9 cellular contexts compared by ENCODE assay signal in genomic region chr1:9892563-9893528, GRCh38. TPM values are rescaled to one million over a fixed set of nuclear protein-coding genes. Genes with fewer than 3 reads are reported as not detected.
DNase-seq lines count a peak whose midpoint lies in the region; ATAC-seq, FAIRE-seq and TF ChIP-seq lines count a peak whose summit lies in the region.
"Had no signal": no experiment of that assay in that cellular context is flagged by ENCODE, and none has a peak within 500 bp of the region (broad histone marks: within the 10 kb centered on the region; RNA-seq: fewer than 3 reads in every experiment).

No MANE protein-coding gene starts in this region.

- ATAC-seq in activated naive CD8-positive, alpha-beta T cell treated with anti-CD3 and anti-CD28 coated beads, Interleukin-2, amount 10 ng/mL, durations not matched to agents 7 days and 5 days (ENCODE audit: low read depth), result no peak
- ATAC-seq in HG03521 (IDR thresholded peaks at IDR 0.05; ENCODE audit: unreplicated experiment), result no peak

- H3K4me3 Mint-ChIP-seq in activated naive CD8-positive, alpha-beta T cell treated with anti-CD3 and anti-CD28 coated beads, Interleukin-2, amount 10 ng/mL, durations not matched to agents 7 days and 5 days, result peak overlapping the region; percentile 5
- H3K4me3 Mint-ChIP-seq in activated naive CD8-positive, alpha-beta T cell treated with anti-CD3 and anti-CD28 coated beads for 36 hours, result no peak overlapping the region
- H3K4me3 Mint-ChIP-seq: B cell had no signal

- no peak overlapping the region for H3K27ac Mint-ChIP-seq in activated naive CD8-positive, alpha-beta T cell treated with anti-CD3 and anti-CD28 coated beads, Interleukin-2, amount 10 ng/mL, durations not matched to agents 7 days and 5 days
- H3K27ac Mint-ChIP-seq in activated naive CD8-positive, alpha-beta T cell treated with anti-CD3 and anti-CD28 coated beads for 36 hours, result no peak overlapping the region
- H3K27ac Mint-ChIP-seq: B cell had no signal

- H3K9me3 ChIP-seq in WERI-Rb-1 (ENCODE audit: severe bottlenecking) (no peaks in the 10 kb centered on the region), thymus (ENCODE audit: control insufficient read depth) (no peaks in the 10 kb centered on the region)

- H3K36me3 Mint-ChIP-seq in activated naive CD8-positive, alpha-beta T cell treated with anti-CD3 and anti-CD28 coated beads, Interleukin-2, amount 10 ng/mL, durations not matched to agents 7 days and 5 days, result no peaks in the 10 kb centered on the region
- H3K36me3 Mint-ChIP-seq in activated naive CD8-positive, alpha-beta T cell treated with anti-CD3 and anti-CD28 coated beads for 36 hours, result no peaks in the 10 kb centered on the region

- peaks cover 20% of the 10 kb centered on the region for H3K4me1 Mint-ChIP-seq in activated naive CD8-positive, alpha-beta T cell treated with anti-CD3 and anti-CD28 coated beads, Interleukin-2, amount 10 ng/mL, durations not matched to agents 7 days and 5 days
- peaks cover 11% of the 10 kb centered on the region for H3K4me1 Mint-ChIP-seq in activated naive CD8-positive, alpha-beta T cell treated with anti-CD3 and anti-CD28 coated beads for 36 hours

- WGBS in thymus, result 62% methylated on average over 14 of the region's 14 CpGs

- FAIRE-seq in GM12892 (lab: Jason Lieb, UNC), result no peak

- POLR2A ChIA-PET in activated naive CD8-positive, alpha-beta T cell treated with anti-CD3 and anti-CD28 coated beads, Interleukin-2, amount 10 ng/mL, durations not matched to agents 7 days and 5 days (lab: Charles Lee), result interaction anchor here (2.2 kb wide), 1 partner anchor 10 kb away, joined by 13 read pairs; no protein-coding TSS in a partner anchor

- H3K4me3 ChIP-seq in WERI-Rb-1 (ENCODE audit: low read depth, low read length) (no peak overlapping the region), thymus (ENCODE audit: low read length) (no peak overlapping the region)

- TF ChIP-seq POLR2A in GM12892 (IDR thresholded peaks at IDR 0.05; ENCODE audit: low read depth, low read length), result no peak

- no peak for DNase-seq in activated naive CD8-positive, alpha-beta T cell treated with anti-CD3 and anti-CD28 coated beads, Interleukin-2, amount 10 ng/mL, durations not matched to agents 7 days and 5 days
- DNase-seq in activated naive CD8-positive, alpha-beta T cell treated with anti-CD3 and anti-CD28 coated beads for 36 hours, result no peak
- DNase-seq in WERI-Rb-1 (no peak), islet precursor cell (peak; percentile 85), GM19238 (ENCODE audit: insufficient read length, low spot score) (no peak), GM12892 (ENCODE audit: insufficient read length) (no peak)

- H3K27ac ChIP-seq in WERI-Rb-1 (peak overlapping the region; percentile 39; the same call in 1 of the 2 replicates), thymus (ENCODE audit: low read depth) (peak overlapping the region; percentile 65)

- no peaks in the 10 kb centered on the region for H3K27me3 Mint-ChIP-seq in activated naive CD8-positive, alpha-beta T cell treated with anti-CD3 and anti-CD28 coated beads, Interleukin-2, amount 10 ng/mL, durations not matched to agents 7 days and 5 days
- H3K27me3 Mint-ChIP-seq in activated naive CD8-positive, alpha-beta T cell treated with anti-CD3 and anti-CD28 coated beads for 36 hours, result no peaks in the 10 kb centered on the region
- H3K27me3 Mint-ChIP-seq: B cell had no signal

- no peak for TF ChIP-seq CTCF in WERI-Rb-1 (IDR thresholded peaks at IDR 0.05; ENCODE audit: low read depth, low read length)

- H3K9me3 Mint-ChIP-seq in activated naive CD8-positive, alpha-beta T cell treated with anti-CD3 and anti-CD28 coated beads, Interleukin-2, amount 10 ng/mL, durations not matched to agents 7 days and 5 days, result no peaks in the 10 kb centered on the region
- no peaks in the 10 kb centered on the region for H3K9me3 Mint-ChIP-seq in activated naive CD8-positive, alpha-beta T cell treated with anti-CD3 and anti-CD28 coated beads for 36 hours

- peaks cover 11% of the 10 kb centered on the region for H3K4me1 ChIP-seq in thymus (ENCODE audit: control insufficient read depth, insufficient read depth, low read length)

- no peaks in the 10 kb centered on the region for H3K27me3 ChIP-seq in WERI-Rb-1 (ENCODE audit: insufficient read depth, low read depth, severe bottlenecking)
- no peaks in the 10 kb centered on the region for H3K27me3 ChIP-seq in thymus (ENCODE audit: control insufficient read depth, insufficient read depth)

- no peaks in the 10 kb centered on the region for H3K36me3 ChIP-seq in WERI-Rb-1
- H3K36me3 ChIP-seq in thymus (ENCODE audit: control insufficient read depth, insufficient read depth), result peaks cover 3% of the 10 kb centered on the region

RNA-seq across cellular contexts. Expression of gene CTNNBIP1, which starts 17.2 kb away (rescaled TPM):
- 10 to 100 TPM; 15.8 to 17.0 TPM for total RNA-seq in activated naive CD8-positive, alpha-beta T cell treated with anti-CD3 and anti-CD28 coated beads, Interleukin-2, amount 10 ng/mL, durations not matched to agents 7 days and 5 days
- total RNA-seq in activated naive CD8-positive, alpha-beta T cell treated with anti-CD3 and anti-CD28 coated beads for 36 hours, result 1 to 10 TPM; 8.0 to 8.6 TPM
- 16.7 TPM for polyA plus RNA-seq in thymus
- 11.1 TPM for polyA plus RNA-seq in GM12892 (2012; ENCODE audit: missing spikeins)

RNA-seq across cellular contexts. Expression of gene LZIC, which starts 50.3 kb away (rescaled TPM):
- 10 to 100 TPM; 27.7 to 28.6 TPM for total RNA-seq in activated naive CD8-positive, alpha-beta T cell treated with anti-CD3 and anti-CD28 coated beads, Interleukin-2, amount 10 ng/mL, durations not matched to agents 7 days and 5 days
- total RNA-seq in activated naive CD8-positive, alpha-beta T cell treated with anti-CD3 and anti-CD28 coated beads for 36 hours, result 10 to 100 TPM; 30.9 to 31.4 TPM
- polyA plus RNA-seq in thymus, result 26.0 TPM
- 13.3 TPM for polyA plus RNA-seq in GM12892 (2012; ENCODE audit: missing spikeins)

RNA-seq across cellular contexts. Expression of gene NMNAT1, which starts 50.4 kb away (rescaled TPM):
- 1 to 10 TPM; 6.5 to 8.5 TPM for total RNA-seq in activated naive CD8-positive, alpha-beta T cell treated with anti-CD3 and anti-CD28 coated beads, Interleukin-2, amount 10 ng/mL, durations not matched to agents 7 days and 5 days
- total RNA-seq in activated naive CD8-positive, alpha-beta T cell treated with anti-CD3 and anti-CD28 coated beads for 36 hours, result 1 to 10 TPM; 7.9 to 9.4 TPM
- polyA plus RNA-seq in thymus, result 7.0 TPM
- 8.9 TPM for polyA plus RNA-seq in GM12892 (2012; ENCODE audit: missing spikeins)
